In genomic region chr3:132596816-132597433, GRCh38 we compare ENCODE assay signal across 15 cellular contexts. TPM values are rescaled to one million over a fixed set of nuclear protein-coding genes. Genes with fewer than 3 reads are reported as not detected.
DNase-seq lines count a peak whose midpoint lies in the region; ATAC-seq and TF ChIP-seq lines count a peak whose summit lies in the region.
"Had no signal": no experiment of that assay in that cellular context is flagged by ENCODE, and none has a peak within 500 bp of the region (broad histone marks: within the 10 kb centered on the region; RNA-seq: fewer than 3 reads in every experiment).

Gene ACKR4 (plus strand): TSS chr3:132597270. CDS start chr3:132600398, 3,128 bp downstream.

- H3K27ac ChIP-seq in coronary artery (no peak within 1 kb of the TSS), upper lobe of right lung (no peak within 1 kb of the TSS)
- H3K27ac ChIP-seq: cardiac muscle cell had no signal

- POLR2A ChIA-PET in Caco-2 (lab: Charles Lee), result no interaction called here

- no TSS peak for BruUV-seq in Caco-2 (replicated peaks; lab: Mats Ljungman, UMichigan)

- H3K27me3 ChIP-seq in upper lobe of right lung, result no peaks in the 10 kb centered on the region
- H3K27me3 ChIP-seq in Caco-2 (replicated peaks; ENCODE audit: control insufficient read depth, insufficient read depth, low read length), result no peaks in the 10 kb centered on the region
- H3K27me3 ChIP-seq: cardiac muscle cell had no signal

- H3K36me3 ChIP-seq in upper lobe of right lung, result peaks cover 5% of the 10 kb centered on the region
- no peaks in the 10 kb centered on the region; the same call in 1 of the 2 replicates for H3K36me3 ChIP-seq in Caco-2 (ENCODE audit: control insufficient read depth, insufficient read depth, low read length)

- H3K4me1 Mint-ChIP-seq in Caco-2 (ENCODE audit: low read depth, unreplicated experiment), result no peaks in the 10 kb centered on the region

- H3K4me1 ChIP-seq in upper lobe of right lung, result peaks cover 5% of the 10 kb centered on the region
- H3K4me1 ChIP-seq in Caco-2, result 0 out of 2 replicates have a peak, but pooled peaks cover 3% of the 10 kb centered on the region

- no peaks in the 10 kb centered on the region for H3K9me3 Mint-ChIP-seq in Caco-2 (ENCODE audit: unreplicated experiment)
- H3K9me3 Mint-ChIP-seq: naive B cell had no signal

- TF ChIP-seq CTCF in coronary artery (IDR thresholded peaks at IDR 0.05), result no peak
- TF ChIP-seq CTCF in upper lobe of right lung (IDR thresholded peaks at IDR 0.05), result no peak
- no peak for TF ChIP-seq CTCF in Caco-2 (IDR thresholded peaks at IDR 0.05; ENCODE audit: insufficient read depth in 1 of 2, low read depth in 1 of 2, low read length in 1 of 2, severe bottlenecking in 1 of 2, unreplicated experiment in 1 of 2)

- DNase-seq in Right ventricle myocardium superior (no peak), cardiac septum (ENCODE audit: low spot score) (no peak), coronary artery (ENCODE audit: low spot score) (no peak), left lobe of liver (ENCODE audit: low spot score) (no peak), upper lobe of right lung (no peak), NCI-H1092 treated with DMSO at 0.1 percent for 48 hours (lab: John Stamatoyannopoulos, UW) (no peak), Caco-2 (no peak)
- DNase-seq in stimulated activated naive CD4-positive, alpha-beta T cell treated with Interleukin-2 at 50 U/mL for 16 hours (lab: John Stamatoyannopoulos, UW), result no peak
- DNase-seq: activated CD4-positive, alpha-beta T cell treated with anti-CD3 and anti-CD28 coated beads for 48 hours; DMS79; KG1; naive B cell; NCI-H2029; T-helper 1 cell had no signal

- H3K36me3 Mint-ChIP-seq in Caco-2 (ENCODE audit: insufficient read depth, unreplicated experiment), result peaks cover 18% of the 10 kb centered on the region

- H3K4me3 Mint-ChIP-seq in Caco-2 (ENCODE audit: unreplicated experiment), result no peak within 1 kb of the TSS

- H3K9me3 ChIP-seq in upper lobe of right lung (no peaks in the 10 kb centered on the region), Caco-2 (no peaks in the 10 kb centered on the region)

- H3K4me3 ChIP-seq in coronary artery, result peak within 1 kb of the TSS; percentile 21
- peak within 1 kb of the TSS; percentile 25 for H3K4me3 ChIP-seq in upper lobe of right lung
- H3K4me3 ChIP-seq in Caco-2 (ENCODE audit: low read depth, low read length), result no peak within 1 kb of the TSS
- H3K4me3 ChIP-seq: cardiac muscle cell had no signal

- no peaks in the 10 kb centered on the region for H3K27me3 Mint-ChIP-seq in Caco-2 (ENCODE audit: insufficient read depth, unreplicated experiment)
- H3K27me3 Mint-ChIP-seq: naive B cell had no signal

- peak; percentile 57 for ATAC-seq in Right ventricle myocardium superior (ENCODE audit: poor library complexity)
- peak; percentile 29 for ATAC-seq in left lobe of liver
- ATAC-seq in upper lobe of right lung, result no peak

- intact Hi-C loops in Right ventricle myocardium superior (cut with DNase I), result no loop called here
- intact Hi-C loops in cardiac septum (cut with DNase I), result no loop called here
- intact Hi-C loops in upper lobe of right lung (cut with DNase I), result no loop called here
- intact Hi-C loops in Caco-2 (cut with micrococcal nuclease; ENCODE audit: unreplicated experiment), result no loop called here

- no peak within 1 kb of the TSS for H3K27ac Mint-ChIP-seq in Caco-2 (ENCODE audit: unreplicated experiment)

- CTCF ChIA-PET in Caco-2 (lab: Charles Lee), result no interaction called here

RNA-seq across cellular contexts. Expression of gene ACKR4, which starts in this region (rescaled TPM):
- 2.9 TPM for total RNA-seq in Right ventricle myocardium superior
- 1.6 TPM for total RNA-seq in cardiac septum
- total RNA-seq in left lobe of liver, result not detected
- total RNA-seq in upper lobe of right lung, result 8.0 TPM
- total RNA-seq in Caco-2 (2022), result not detected in 2 replicates
- total RNA-seq: cardiac muscle cell had no signal

Comparison
In these comparisons a context has a peak if more than half of its experiments do, and no peak if none do; other contexts are left out.
1. Peak in ATAC-seq in left lobe of liver; RNA of the gene not detected or under 1 TPM.